ENCODE assay signal across 9 cellular contexts in genomic region chr12:102957339-102958050, GRCh38. TPM values are rescaled to one million over a fixed set of nuclear protein-coding genes. Genes with fewer than 3 reads are reported as not detected.
DNase-seq lines count a peak whose midpoint lies in the region; ATAC-seq, FAIRE-seq and TF ChIP-seq lines count a peak whose summit lies in the region.
"Had no signal": no experiment of that assay in that cellular context is flagged by ENCODE, and none has a peak within 500 bp of the region (broad histone marks: within the 10 kb centered on the region; RNA-seq: fewer than 3 reads in every experiment).

Gene ASCL1 (plus strand): TSS chr12:102957674. CDS start chr12:102958245, 571 bp downstream.

- DNase-seq in Ammon's horn (ENCODE audit: low spot score) (peak; percentile 50), NCI-H1436 treated with DMSO at 0.1 percent for 48 hours (lab: John Stamatoyannopoulos, UW) (peak; percentile 47), ascending aorta (ENCODE audit: low spot score in 2 of 2) (no peak), kidney tubule cell (ENCODE audit: low spot score) (peak; percentile 41), tibial nerve (ENCODE audit: low spot score in 2 of 2) (no peak), H54 (ENCODE audit: insufficient read length, low spot score) (no peak)

- no peaks in the 10 kb centered on the region for H3K9me3 ChIP-seq in ascending aorta
- H3K9me3 ChIP-seq in tibial nerve, result no peaks in the 10 kb centered on the region

- TF ChIP-seq CTCF in ascending aorta (IDR thresholded peaks at IDR 0.05), result no peak
- no peak for TF ChIP-seq CTCF in tibial nerve (IDR thresholded peaks at IDR 0.05)

- TF ChIP-seq POLR2A in tibial nerve (IDR thresholded peaks at IDR 0.05) (no peak), H54 (IDR thresholded peaks at IDR 0.05; ENCODE audit: low read depth, low read length) (no peak)

- H3K27ac ChIP-seq in ascending aorta (no peak within 1 kb of the TSS), tibial nerve (no peak within 1 kb of the TSS)

- H3K36me3 ChIP-seq in ascending aorta (no peaks in the 10 kb centered on the region), tibial nerve (no peaks in the 10 kb centered on the region)

- peaks cover 2% of the 10 kb centered on the region in 2 donors for H3K4me1 ChIP-seq in ascending aorta
- peaks cover 0 to 32% (median 6%) of the 10 kb centered on the region in 4 donors for H3K4me1 ChIP-seq in tibial nerve

- ATAC-seq in GM18909 (IDR thresholded peaks at IDR 0.05; ENCODE audit: poor library complexity, unreplicated experiment) (peak; percentile 28), HG02642 (IDR thresholded peaks at IDR 0.05; ENCODE audit: poor library complexity, unreplicated experiment) (no peak)

- no peak for TF ChIP-seq EP300 in tibial nerve (IDR thresholded peaks at IDR 0.05)

- no peak for FAIRE-seq in H54 (lab: Jason Lieb, UNC)

- WGBS in tibial nerve, 2 donors, result 1% methylated on average over 50 to 52 of the region's 52 CpGs

- H3K4me3 ChIP-seq in ascending aorta (peak within 1 kb of the TSS; percentile 46 to 62), tibial nerve (peak within 1 kb of the TSS; percentile 31 to 53 (median 38))

- intact Hi-C loops in ascending aorta (cut with DNase I), result no loop called here

- no peaks in the 10 kb centered on the region for H3K27me3 ChIP-seq in ascending aorta
- H3K27me3 ChIP-seq in tibial nerve, result peaks cover 0 to 81% of the 10 kb centered on the region in 2 donors

RNA-seq across cellular contexts. Expression of gene ASCL1, which starts in this region (rescaled TPM):
- not detected for total RNA-seq in ascending aorta
- 1 to 10 TPM in 1 of 4 donors, not detected in 3; 1.6 TPM for total RNA-seq in tibial nerve
- total RNA-seq: glomerular endothelial cell had no signal

Comparison
In these comparisons a context has a peak if more than half of its experiments do, and no peak if none do; other contexts are left out.
1. DNase-seq: peak in Ammon's horn (single experiment), NCI-H1436 treated with DMSO at 0.1 percent for 48 hours (single experiment) and kidney tubule cell (single experiment); none in ascending aorta (0 of 2), tibial nerve (0 of 2) and H54 (single experiment).